1 cellular context compared by ENCODE assay signal in the genomic region with DNA sequence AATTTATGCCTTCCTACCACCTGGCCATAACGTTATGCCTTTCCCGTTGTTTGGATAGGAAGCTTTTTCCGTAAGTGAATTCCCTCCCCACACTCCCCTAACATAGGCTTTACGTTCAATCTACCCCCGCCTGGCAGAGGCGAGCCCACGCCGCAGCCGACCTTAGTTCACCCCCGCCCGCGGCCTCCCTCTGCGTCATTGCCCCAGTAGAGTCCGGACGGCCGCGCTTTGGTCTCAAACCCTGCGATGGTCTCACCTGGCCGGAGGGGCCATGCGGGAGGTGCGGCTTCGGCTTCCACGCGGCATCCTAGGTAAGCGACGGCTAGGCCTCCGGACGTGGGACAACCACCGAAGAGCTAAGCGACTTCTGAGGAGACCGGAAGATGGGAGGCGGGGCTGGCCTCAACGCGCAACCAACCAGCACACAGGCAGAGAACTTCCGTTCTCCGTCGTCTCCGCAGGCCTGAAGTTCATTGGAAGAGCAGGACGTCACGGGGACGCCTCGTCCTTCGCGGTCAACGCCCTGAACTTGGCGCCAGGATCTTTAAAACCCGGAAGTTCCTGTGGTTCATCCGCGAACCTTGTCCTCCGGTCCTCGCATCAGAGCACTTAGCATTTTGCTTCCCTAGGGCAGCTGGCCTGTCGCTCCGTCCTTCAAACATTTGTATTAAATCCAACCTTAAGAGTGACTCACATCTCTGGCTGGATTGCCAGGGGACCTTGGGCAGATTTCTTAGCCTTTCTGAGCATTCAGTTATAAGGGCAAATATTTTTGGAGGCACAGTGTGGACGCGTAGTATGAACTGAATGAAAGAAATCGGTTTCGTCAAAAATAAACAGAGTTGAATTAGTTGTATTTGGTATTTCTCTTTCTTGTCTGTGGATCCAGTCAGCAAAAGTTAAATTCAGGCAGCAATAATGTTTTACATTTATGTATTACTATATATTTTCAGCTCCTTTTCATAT.
TF ChIP-seq lines count a peak whose summit lies in the region.

A gene with protein sequence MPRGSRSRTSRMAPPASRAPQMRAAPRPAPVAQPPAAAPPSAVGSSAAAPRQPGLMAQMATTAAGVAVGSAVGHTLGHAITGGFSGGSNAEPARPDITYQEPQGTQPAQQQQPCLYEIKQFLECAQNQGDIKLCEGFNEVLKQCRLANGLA (minus strand): TSS at position 369 of the 966 bp plus-strand sequence. CDS start 63 bp downstream, at position 306.

TF ChIP-seq in HepG2, 621 proteins besides CTCF, POLR2A, EP300 and RAD21 (continued from another document and continues in another):
- TF ChIP-seq, protein P1, sequence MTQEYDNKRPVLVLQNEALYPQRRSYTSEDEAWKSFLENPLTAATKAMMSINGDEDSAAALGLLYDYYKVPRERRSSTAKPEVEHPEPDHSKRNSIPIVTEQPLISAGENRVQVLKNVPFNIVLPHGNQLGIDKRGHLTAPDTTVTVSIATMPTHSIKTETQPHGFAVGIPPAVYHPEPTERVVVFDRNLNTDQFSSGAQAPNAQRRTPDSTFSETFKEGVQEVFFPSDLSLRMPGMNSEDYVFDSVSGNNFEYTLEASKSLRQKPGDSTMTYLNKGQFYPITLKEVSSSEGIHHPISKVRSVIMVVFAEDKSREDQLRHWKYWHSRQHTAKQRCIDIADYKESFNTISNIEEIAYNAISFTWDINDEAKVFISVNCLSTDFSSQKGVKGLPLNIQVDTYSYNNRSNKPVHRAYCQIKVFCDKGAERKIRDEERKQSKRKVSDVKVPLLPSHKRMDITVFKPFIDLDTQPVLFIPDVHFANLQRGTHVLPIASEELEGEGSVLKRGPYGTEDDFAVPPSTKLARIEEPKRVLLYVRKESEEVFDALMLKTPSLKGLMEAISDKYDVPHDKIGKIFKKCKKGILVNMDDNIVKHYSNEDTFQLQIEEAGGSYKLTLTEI (CRISPR knock-in tag; conservative IDR thresholded peaks at IDR 0.05): no peak
- TF ChIP-seq GATAD2A (CRISPR knock-in tag; IDR thresholded peaks at IDR 0.05) (peak; percentile 59), MAZ (IDR thresholded peaks at IDR 0.05; ENCODE audit: borderline replicate concordance, low read depth, low read length) (no peak), MAZ (CRISPR knock-in tag; IDR thresholded peaks at IDR 0.05; ENCODE audit: low read depth) (peak; percentile 72), BHLHE40 (IDR thresholded peaks at IDR 0.05; ENCODE audit: low read length) (no peak), ARID5B (CRISPR knock-in tag; IDR thresholded peaks at IDR 0.05) (peak; percentile 56; the same call in 1 of the 2 replicates), HES4 (CRISPR knock-in tag; IDR thresholded peaks at IDR 0.05; ENCODE audit: borderline replicate concordance) (no peak), ZNF674 (CRISPR knock-in tag; IDR thresholded peaks at IDR 0.05; ENCODE audit: low read depth) (no peak), ZNF569 (CRISPR knock-in tag; IDR thresholded peaks at IDR 0.05; ENCODE audit: borderline replicate concordance) (no peak), ZNF12 (CRISPR knock-in tag; IDR thresholded peaks at IDR 0.05) (no peak), LCORL (IDR thresholded peaks at IDR 0.05) (no peak), LCORL (CRISPR knock-in tag; IDR thresholded peaks at IDR 0.05) (peak; percentile 61; the same call in 1 of the 2 replicates), FOXA3 (CRISPR knock-in tag; IDR thresholded peaks at IDR 0.05) (peak; percentile 24; the same call in 1 of the 2 replicates), ZNF550 (CRISPR knock-in tag; IDR thresholded peaks at IDR 0.05; ENCODE audit: borderline replicate concordance) (no peak), DNMT3B (CRISPR knock-in tag; conservative IDR thresholded peaks at IDR 0.05) (0 out of 2 replicates have a peak, but pooled peaks have one; percentile 31), ZFP36 (IDR thresholded peaks at IDR 0.05; ENCODE audit: borderline replicate concordance, low read depth, low read length, partially characterized antibody) (no peak), NCOA5 (CRISPR knock-in tag; IDR thresholded peaks at IDR 0.05) (no peak), FLYWCH1 (CRISPR knock-in tag; IDR thresholded peaks at IDR 0.05) (0 out of 2 replicates have a peak, but pooled peaks have one; percentile 48), IKZF4 (CRISPR knock-in tag; IDR thresholded peaks at IDR 0.05; ENCODE audit: borderline replicate concordance, low read depth, not compliant biosample characterization) (peak; percentile 85), ZZZ3 (CRISPR knock-in tag; IDR thresholded peaks at IDR 0.05; ENCODE audit: borderline replicate concordance) (peak; percentile 60; the same call in 1 of the 2 replicates), CHD2 (IDR thresholded peaks at IDR 0.05; ENCODE audit: low read depth, low read length) (no peak), ZNF530 (CRISPR knock-in tag; IDR thresholded peaks at IDR 0.05; ENCODE audit: low read depth) (no peak), ZBED4 (CRISPR knock-in tag; IDR thresholded peaks at IDR 0.05; ENCODE audit: borderline replicate concordance) (no peak), ARNT (IDR thresholded peaks at IDR 0.05) (no peak), TGIF2 (CRISPR knock-in tag; IDR thresholded peaks at IDR 0.05) (peak; percentile 72; the same call in 1 of the 2 replicates), IKZF1 (IDR thresholded peaks at IDR 0.05) (no peak), HOXD1 (CRISPR knock-in tag; IDR thresholded peaks at IDR 0.05) (no peak), KLF15 (CRISPR knock-in tag; IDR thresholded peaks at IDR 0.05; ENCODE audit: borderline replicate concordance) (no peak), ZNF770 (CRISPR knock-in tag; IDR thresholded peaks at IDR 0.05) (peak; percentile 49), ZNF652 (CRISPR knock-in tag; IDR thresholded peaks at IDR 0.05; ENCODE audit: borderline replicate concordance, low read depth) (peak; percentile 28; the same call in 1 of the 2 replicates), CREM (IDR thresholded peaks at IDR 0.05) (peak; percentile 84), CREM (CRISPR knock-in tag; IDR thresholded peaks at IDR 0.05) (no peak), MED1 (CRISPR knock-in tag; IDR thresholded peaks at IDR 0.05) (peak; percentile 69), PCBP1 (IDR thresholded peaks at IDR 0.05; ENCODE audit: borderline replicate concordance, low read depth, low read length) (no peak), KAT7 (CRISPR knock-in tag; IDR thresholded peaks at IDR 0.05; ENCODE audit: borderline replicate concordance) (0 out of 2 replicates have a peak, but pooled peaks have one; percentile 36), IRF1 (CRISPR knock-in tag; IDR thresholded peaks at IDR 0.05; ENCODE audit: low read depth) (no peak), RFX1 (IDR thresholded peaks at IDR 0.05) (no peak), ZSCAN5A (CRISPR knock-in tag; IDR thresholded peaks at IDR 0.05; ENCODE audit: borderline replicate concordance) (peak; percentile 52; the same call in 1 of the 2 replicates), ZNF496 (CRISPR knock-in tag; IDR thresholded peaks at IDR 0.05; ENCODE audit: insufficient replicate concordance) (no peak)
- TF ChIP-seq, protein P2, sequence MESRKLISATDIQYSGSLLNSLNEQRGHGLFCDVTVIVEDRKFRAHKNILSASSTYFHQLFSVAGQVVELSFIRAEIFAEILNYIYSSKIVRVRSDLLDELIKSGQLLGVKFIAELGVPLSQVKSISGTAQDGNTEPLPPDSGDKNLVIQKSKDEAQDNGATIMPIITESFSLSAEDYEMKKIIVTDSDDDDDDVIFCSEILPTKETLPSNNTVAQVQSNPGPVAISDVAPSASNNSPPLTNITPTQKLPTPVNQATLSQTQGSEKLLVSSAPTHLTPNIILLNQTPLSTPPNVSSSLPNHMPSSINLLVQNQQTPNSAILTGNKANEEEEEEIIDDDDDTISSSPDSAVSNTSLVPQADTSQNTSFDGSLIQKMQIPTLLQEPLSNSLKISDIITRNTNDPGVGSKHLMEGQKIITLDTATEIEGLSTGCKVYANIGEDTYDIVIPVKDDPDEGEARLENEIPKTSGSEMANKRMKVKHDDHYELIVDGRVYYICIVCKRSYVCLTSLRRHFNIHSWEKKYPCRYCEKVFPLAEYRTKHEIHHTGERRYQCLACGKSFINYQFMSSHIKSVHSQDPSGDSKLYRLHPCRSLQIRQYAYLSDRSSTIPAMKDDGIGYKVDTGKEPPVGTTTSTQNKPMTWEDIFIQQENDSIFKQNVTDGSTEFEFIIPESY (CRISPR knock-in tag; IDR thresholded peaks at IDR 0.05): 0 out of 2 replicates have a peak, but pooled peaks have one; percentile 20
